ENCODE assay signal across 8 cellular contexts in the genomic region with DNA sequence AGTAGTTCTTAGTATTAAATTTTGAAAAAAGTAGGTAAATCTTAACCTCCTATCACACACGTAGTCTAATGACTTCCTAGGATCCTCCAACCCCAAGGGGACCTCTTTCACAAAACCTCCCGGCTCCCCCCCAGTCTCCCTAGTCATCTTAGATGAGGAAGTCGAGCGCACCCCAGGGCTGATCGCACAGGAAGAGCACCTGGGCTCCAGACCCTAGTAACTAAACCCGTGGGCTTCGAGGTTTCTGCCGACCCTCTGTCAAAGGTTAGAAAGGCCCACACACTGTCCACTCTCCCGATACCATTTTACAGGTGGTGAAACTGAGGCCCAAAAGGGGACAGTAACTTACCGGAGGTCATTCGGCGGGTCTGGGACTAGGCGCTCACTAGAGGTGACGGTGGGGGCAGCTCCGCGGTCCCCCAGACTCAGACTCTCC. TPM values are rescaled to one million over a fixed set of nuclear protein-coding genes. Genes with fewer than 3 reads are reported as not detected.
DNase-seq lines count a peak whose midpoint lies in the region; ATAC-seq and TF ChIP-seq lines count a peak whose summit lies in the region.

No MANE protein-coding gene starts in this region.

- peak overlapping the region; percentile 95 for H3K27ac ChIP-seq in suprapubic skin

- WGBS in suprapubic skin: 0% methylated on average over 9 of the region's 16 CpGs

- H3K27me3 ChIP-seq in mucosa of stomach (ENCODE audit: control insufficient read depth, insufficient read depth, low read length): no peaks in the 10 kb centered on the region
- H3K27me3 ChIP-seq in suprapubic skin: no peaks in the 10 kb centered on the region

- intact Hi-C loops in CD14-positive monocyte (cut with micrococcal nuclease): loop anchor here in 1 of 2 donors (5.0 kb wide), 1 partner anchor 37 kb away; no protein-coding TSS in a partner anchor
- intact Hi-C loops in activated CD4-positive, alpha-beta T cell treated with anti-CD3 and anti-CD28 coated beads, Interleukin-2, amount 10 ng/mL, durations not matched to agents 24 days and 14 days (cut with micrococcal nuclease): loop anchor here (10.0 kb wide), 1 partner anchor 255 kb away; the partner anchor contains the start of gene CNBP

- H3K36me3 ChIP-seq in mucosa of stomach (ENCODE audit: control insufficient read depth, insufficient read depth, low read length) (no peaks in the 10 kb centered on the region), suprapubic skin (peaks cover 23% of the 10 kb centered on the region)

- H3K4me1 Mint-ChIP-seq in CD14-positive monocyte (peaks cover 80% of the 10 kb centered on the region), endothelial cell (ENCODE audit: unreplicated experiment) (peaks cover 47% of the 10 kb centered on the region)
- peaks cover 59% of the 10 kb centered on the region for H3K4me1 Mint-ChIP-seq in activated CD4-positive, alpha-beta T cell treated with anti-CD3 and anti-CD28 coated beads, Interleukin-2, amount 10 ng/mL, durations not matched to agents 24 days and 14 days

- H3K36me3 Mint-ChIP-seq in CD14-positive monocyte (peaks cover 28 to 43% of the 10 kb centered on the region in 2 donors), endothelial cell (ENCODE audit: low read depth, unreplicated experiment) (peaks cover 17% of the 10 kb centered on the region)
- peaks cover 39% of the 10 kb centered on the region for H3K36me3 Mint-ChIP-seq in activated CD4-positive, alpha-beta T cell treated with anti-CD3 and anti-CD28 coated beads, Interleukin-2, amount 10 ng/mL, durations not matched to agents 24 days and 14 days (ENCODE audit: low read depth)

- H3K27ac Mint-ChIP-seq in CD14-positive monocyte (peak overlapping the region; percentile 97 to 99 (median 98)), endothelial cell (ENCODE audit: unreplicated experiment) (peak overlapping the region; percentile 94)
- H3K27ac Mint-ChIP-seq in activated CD4-positive, alpha-beta T cell treated with anti-CD3 and anti-CD28 coated beads, Interleukin-2, amount 10 ng/mL, durations not matched to agents 24 days and 14 days: peak overlapping the region; percentile 99

- no peaks in the 10 kb centered on the region for H3K9me3 Mint-ChIP-seq in CD14-positive monocyte
- no peaks in the 10 kb centered on the region for H3K9me3 Mint-ChIP-seq in activated CD4-positive, alpha-beta T cell treated with anti-CD3 and anti-CD28 coated beads, Interleukin-2, amount 10 ng/mL, durations not matched to agents 24 days and 14 days
- no peaks in the 10 kb centered on the region for H3K9me3 Mint-ChIP-seq in endothelial cell (ENCODE audit: unreplicated experiment)

- H3K9me3 ChIP-seq in mucosa of stomach (ENCODE audit: control insufficient read depth, low read length) (no peaks in the 10 kb centered on the region), suprapubic skin (no peaks in the 10 kb centered on the region)

- H3K4me3 Mint-ChIP-seq in CD14-positive monocyte (peak overlapping the region; percentile 93 to 97), endothelial cell (ENCODE audit: unreplicated experiment) (peak overlapping the region; percentile 98)
- H3K4me3 Mint-ChIP-seq in activated CD4-positive, alpha-beta T cell treated with anti-CD3 and anti-CD28 coated beads, Interleukin-2, amount 10 ng/mL, durations not matched to agents 24 days and 14 days: peak overlapping the region; percentile 94

- H3K27me3 Mint-ChIP-seq in CD14-positive monocyte (ENCODE audit: low read depth in 3 of 3) (peaks cover 0 to 2% (median 0%) of the 10 kb centered on the region in 3 donors), endothelial cell (ENCODE audit: unreplicated experiment) (no peaks in the 10 kb centered on the region)
- no peaks in the 10 kb centered on the region for H3K27me3 Mint-ChIP-seq in activated CD4-positive, alpha-beta T cell treated with anti-CD3 and anti-CD28 coated beads, Interleukin-2, amount 10 ng/mL, durations not matched to agents 24 days and 14 days

- H3K4me3 ChIP-seq in mucosa of stomach (ENCODE audit: low read length) (peak overlapping the region; percentile 88), suprapubic skin (peak overlapping the region; percentile 61)

- H3K4me1 ChIP-seq in mucosa of stomach (ENCODE audit: control insufficient read depth, insufficient read depth, low read length): peaks cover 30% of the 10 kb centered on the region
- H3K4me1 ChIP-seq in suprapubic skin: peaks cover 64% of the 10 kb centered on the region

- TF ChIP-seq CTCF in CD14-positive monocyte (IDR thresholded peaks at IDR 0.05) (no peak), endothelial cell (IDR thresholded peaks at IDR 0.05; ENCODE audit: unreplicated experiment) (no peak), suprapubic skin (IDR thresholded peaks at IDR 0.05) (no peak)

- TF ChIP-seq EP300 in suprapubic skin (IDR thresholded peaks at IDR 0.05): no peak

- DNase-seq in CD14-positive monocyte (ENCODE audit: low spot score): peak; percentile 78
- peak; percentile 58 for DNase-seq in M059J (ENCODE audit: low read depth)
- DNase-seq in activated CD4-positive, alpha-beta T cell treated with anti-CD3 and anti-CD28 coated beads, Interleukin-2, amount 10 ng/mL, durations not matched to agents 24 days and 14 days: peak; percentile 85
- DNase-seq in endothelial cell (ENCODE audit: low spot score): no peak
- DNase-seq in suprapubic skin (ENCODE audit: low spot score in 2 of 2): peak; percentile 78 to 83
- DNase-seq in NCI-H2196 treated with DMSO at 0.1 percent for 48 hours (lab: John Stamatoyannopoulos, UW; ENCODE audit: unreplicated experiment): no peak

- ATAC-seq in GM21528 (IDR thresholded peaks at IDR 0.05; ENCODE audit: low FRiP score, unreplicated experiment): peak; percentile 34

- H3K9ac ChIP-seq in mucosa of stomach (ENCODE audit: low read length): peak overlapping the region; percentile 79

- no peak for TF ChIP-seq POLR2A in suprapubic skin (IDR thresholded peaks at IDR 0.05)

RNA-seq across cellular contexts. Expression of gene MBD4, which starts 0.3 kb away (rescaled TPM):
- 10 to 100 TPM; 25.6 to 30.1 TPM for polyA plus RNA-seq in CD14-positive monocyte
- 43.2 and 48.2 TPM in 2 replicates for total RNA-seq in M059J (2014; rRNA removed; shearing (Covaris generic))
- total RNA-seq in activated CD4-positive, alpha-beta T cell treated with anti-CD3 and anti-CD28 coated beads, Interleukin-2, amount 10 ng/mL, durations not matched to agents 24 days and 14 days: 40.8 and 50.7 TPM in 2 replicates
- total RNA-seq in endothelial cell (ENCODE audit: unreplicated experiment) (30.6 TPM), suprapubic skin (10 to 100 TPM; 14.8 to 42.5 (median 24.0) TPM)

RNA-seq across cellular contexts. Expression of gene IFT122, which starts 0.6 kb away (rescaled TPM):
- polyA plus RNA-seq in CD14-positive monocyte: 1 to 10 TPM; 3.3 to 3.6 TPM
- 8.5 and 14.7 TPM in 2 replicates for total RNA-seq in M059J (2014; rRNA removed; shearing (Covaris generic))
- total RNA-seq in activated CD4-positive, alpha-beta T cell treated with anti-CD3 and anti-CD28 coated beads, Interleukin-2, amount 10 ng/mL, durations not matched to agents 24 days and 14 days: 12.3 and 13.7 TPM in 2 replicates
- total RNA-seq in endothelial cell (ENCODE audit: unreplicated experiment) (25.1 TPM), suprapubic skin (10 to 100 TPM in 3 of 4 donors, 1 to 10 TPM in 1; 9.5 to 47.6 (median 24.5) TPM)

RNA-seq across cellular contexts. Expression of gene EFCAB12, which starts 11.0 kb away (rescaled TPM):
- polyA plus RNA-seq in CD14-positive monocyte: not detected
- not detected in 2 replicates for total RNA-seq in M059J (2014; rRNA removed; shearing (Covaris generic))
- 0.40 and 0.63 TPM in 2 replicates for total RNA-seq in activated CD4-positive, alpha-beta T cell treated with anti-CD3 and anti-CD28 coated beads, Interleukin-2, amount 10 ng/mL, durations not matched to agents 24 days and 14 days
- 0.21 TPM for total RNA-seq in endothelial cell (ENCODE audit: unreplicated experiment)
- total RNA-seq in suprapubic skin: 1 to 10 TPM in 1 of 4 donors, under 1 TPM in 2, not detected in 1; 0.13 to 1.1 (median 0.23) TPM

Comparison
In these comparisons a context has a peak if more than half of its experiments do, and no peak if none do; other contexts are left out.
1. DNase-seq: peak in CD14-positive monocyte (single experiment), M059J (single experiment), activated CD4-positive, alpha-beta T cell treated with anti-CD3 and anti-CD28 coated beads, Interleukin-2, amount 10 ng/mL, durations not matched to agents 24 days and 14 days (single experiment) and suprapubic skin (2 of 2); none in endothelial cell (single experiment) and NCI-H2196 treated with DMSO at 0.1 percent for 48 hours (single experiment).
2. Peak in every context shown above with its lines, with median percentiles within 50 percentile points of each other: H3K27ac Mint-ChIP-seq and H3K4me3 Mint-ChIP-seq.